In the genomic region with DNA sequence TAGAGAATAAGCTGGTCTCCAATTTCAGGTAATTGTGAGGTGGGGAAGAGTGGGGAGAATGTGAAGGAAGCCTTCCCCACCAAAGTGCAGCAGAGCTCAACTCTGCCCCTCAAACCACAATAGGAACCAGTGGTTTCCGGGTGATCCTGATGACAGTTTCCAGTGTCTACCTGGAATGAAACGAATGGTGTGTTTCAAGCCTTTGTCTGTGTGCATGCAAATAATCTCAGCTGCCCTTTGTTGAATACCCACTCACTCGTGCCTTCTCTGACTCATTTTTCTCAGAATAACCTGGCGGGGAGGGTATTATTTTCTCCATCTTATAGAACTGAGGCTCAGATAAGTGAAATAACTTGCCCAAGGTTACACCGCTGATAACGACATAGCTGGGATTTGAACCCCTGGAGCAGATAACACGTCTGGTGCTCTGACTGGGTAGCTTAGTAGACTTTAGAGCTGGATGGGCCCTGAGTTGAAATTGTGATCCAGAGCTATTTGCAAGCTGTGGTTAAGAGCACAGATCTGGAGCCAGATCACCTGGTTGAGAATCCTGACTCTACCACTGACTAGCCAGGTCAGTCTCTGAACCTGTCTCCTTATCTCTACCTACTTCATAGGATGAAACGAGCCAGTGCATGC, we compare ENCODE assay signal across 15 cellular contexts.
A peak's percentile ranks its signal among the peaks of the same experiment; 100 is the strongest.
DNase-seq lines count a peak whose midpoint lies in the region; ATAC-seq and TF ChIP-seq lines count a peak whose summit lies in the region.
"Had no signal": no experiment of that assay in that cellular context is flagged by ENCODE, and none has a peak within 500 bp of the region (broad histone marks: within the 10 kb centered on the region; RNA-seq: fewer than 3 reads in every experiment).

No MANE protein-coding gene starts in this region.

- H3K9me3 ChIP-seq in Loucy (ENCODE audit: insufficient read depth, low read depth, low read length) (no peaks in the 10 kb centered on the region), SK-N-SH (no peaks in the 10 kb centered on the region)
- H3K9me3 ChIP-seq: suprapubic skin had no signal

- POLR2A ChIA-PET in SK-N-SH (lab: Yijun Ruan, JAX) = no interaction called here

- no peak overlapping the region for H3K27ac ChIP-seq in SK-N-SH (ENCODE audit: low read depth in 2 of 2, low read length in 1 of 2)
- H3K27ac ChIP-seq: suprapubic skin had no signal

- H3K27me3 ChIP-seq in Loucy (ENCODE audit: insufficient read depth, low read length, poor library complexity, severe bottlenecking) (no peaks in the 10 kb centered on the region), SK-N-SH (ENCODE audit: insufficient read depth) (no peaks in the 10 kb centered on the region; the same call in 1 of the 2 replicates)
- H3K27me3 ChIP-seq: suprapubic skin had no signal

- CTCF ChIA-PET in SK-N-SH (lab: Yijun Ruan, JAX) = interaction anchor here (0.8 kb wide), 1 partner anchor 9 kb away, joined by 3 read pairs; no protein-coding TSS in a partner anchor

- H3K9ac ChIP-seq in Loucy (ENCODE audit: low read depth, low read length, poor library complexity, severe bottlenecking) = no peak overlapping the region
- no peak overlapping the region for H3K9ac ChIP-seq in SK-N-SH

- H4K20me1 ChIP-seq in Loucy (ENCODE audit: insufficient read depth, low read length, poor library complexity, severe bottlenecking) = no peaks in the 10 kb centered on the region
- no peaks in the 10 kb centered on the region for H4K20me1 ChIP-seq in SK-N-SH (ENCODE audit: insufficient read depth)

- peak overlapping the region; percentile 13 for H3K4me2 ChIP-seq in Loucy (ENCODE audit: low read depth, low read length, poor library complexity, severe bottlenecking)
- no peak overlapping the region for H3K4me2 ChIP-seq in SK-N-SH

- H3K4me1 Mint-ChIP-seq in activated naive CD8-positive, alpha-beta T cell treated with anti-CD3 and anti-CD28 coated beads, Interleukin-2, amount 50 U/mL, for 24 hours = peaks cover 10% of the 10 kb centered on the region
- peaks cover 49% of the 10 kb centered on the region for H3K4me1 Mint-ChIP-seq in nephron

- no peaks in the 10 kb centered on the region for H3K79me2 ChIP-seq in Loucy (ENCODE audit: insufficient read depth, low read length)
- H3K79me2 ChIP-seq in SK-N-SH (ENCODE audit: insufficient read depth) = no peaks in the 10 kb centered on the region

- peaks cover 33% of the 10 kb centered on the region for H3K27me3 Mint-ChIP-seq in activated naive CD8-positive, alpha-beta T cell treated with anti-CD3 and anti-CD28 coated beads, Interleukin-2, amount 50 U/mL, for 24 hours
- H3K27me3 Mint-ChIP-seq in nephron (ENCODE audit: low read depth) = peaks cover 18% of the 10 kb centered on the region

- H3K9me2 ChIP-seq in Loucy (replicated peaks; ENCODE audit: low read depth, low read length) (no peaks in the 10 kb centered on the region), SK-N-SH (no peaks in the 10 kb centered on the region)

- ATAC-seq in activated naive CD8-positive, alpha-beta T cell treated with anti-CD3 and anti-CD28 coated beads, Interleukin-2, amount 50 U/mL, for 24 hours = peak; percentile 43

- DNase-seq in NCI-H2107 treated with DMSO at 0.1 percent for 48 hours (lab: John Stamatoyannopoulos, UW; ENCODE audit: unreplicated experiment) (peak; percentile 47), NCI-H2107 (lab: John Stamatoyannopoulos, UW) (no peak), SK-N-SH (no peak), SHP77 (lab: John Stamatoyannopoulos, UW) (no peak), OCI-M2 (lab: John Stamatoyannopoulos, UW; ENCODE audit: unreplicated experiment) (no peak)
- no peak for DNase-seq in activated naive CD8-positive, alpha-beta T cell treated with anti-CD3 and anti-CD28 coated beads, Interleukin-2, amount 50 U/mL, for 24 hours
- DNase-seq: activated CD4-positive, CD25-positive, alpha-beta regulatory T cell; activated gamma-delta T cell; caudate nucleus; NCI-H2029 treated with DMSO at 0.1 percent for 48 hours; small intestine; SW 1271 had no signal

- H2AFZ ChIP-seq in Loucy (ENCODE audit: low read length) (no peak overlapping the region), SK-N-SH (ENCODE audit: low read depth) (no peak overlapping the region)

- no peak overlapping the region for H3K27ac Mint-ChIP-seq in activated naive CD8-positive, alpha-beta T cell treated with anti-CD3 and anti-CD28 coated beads, Interleukin-2, amount 50 U/mL, for 24 hours
- peak overlapping the region; percentile 73 to 75 (median 75) for H3K27ac Mint-ChIP-seq in nephron

- no peak overlapping the region for H3K4me3 Mint-ChIP-seq in activated naive CD8-positive, alpha-beta T cell treated with anti-CD3 and anti-CD28 coated beads, Interleukin-2, amount 50 U/mL, for 24 hours
- peak overlapping the region in 2 of 3 experiments; percentile 12 to 54 for H3K4me3 Mint-ChIP-seq in nephron

- TF ChIP-seq EP300 in SK-N-SH (IDR thresholded peaks at IDR 0.05; ENCODE audit: borderline replicate concordance in 1 of 2, low read depth in 1 of 2, low read length in 1 of 2) = no peak

- TF ChIP-seq RAD21 in SK-N-SH (IDR thresholded peaks at IDR 0.05; ENCODE audit: low read length) = no peak

- peaks cover 1% of the 10 kb centered on the region for H3K36me3 Mint-ChIP-seq in activated naive CD8-positive, alpha-beta T cell treated with anti-CD3 and anti-CD28 coated beads, Interleukin-2, amount 50 U/mL, for 24 hours (ENCODE audit: low read depth)
- H3K36me3 Mint-ChIP-seq in nephron (ENCODE audit: low read depth) = peaks cover 16% of the 10 kb centered on the region

- 45% methylated on average over 8 of the region's 8 CpGs for WGBS in SK-N-SH (ENCODE audit: low lambda C conversion rate)

- no peak overlapping the region for H3K4me3 ChIP-seq in Loucy (ENCODE audit: low read length, poor library complexity, severe bottlenecking)
- no peak overlapping the region for H3K4me3 ChIP-seq in SK-N-SH (ENCODE audit: low read depth in 2 of 2, low read length in 1 of 2)
- H3K4me3 ChIP-seq: suprapubic skin had no signal

- no peaks in the 10 kb centered on the region for H3F3A ChIP-seq in Loucy (ENCODE audit: low read depth)
- no peaks in the 10 kb centered on the region for H3F3A ChIP-seq in SK-N-SH (replicated peaks; ENCODE audit: insufficient read depth)

- H3K9me3 Mint-ChIP-seq in activated naive CD8-positive, alpha-beta T cell treated with anti-CD3 and anti-CD28 coated beads, Interleukin-2, amount 50 U/mL, for 24 hours = peaks cover 20% of the 10 kb centered on the region
- H3K9me3 Mint-ChIP-seq in nephron = peaks cover 21% of the 10 kb centered on the region

- TF ChIP-seq CTCF in Loucy (conservative IDR thresholded peaks at IDR 0.05; ENCODE audit: low read length) (no peak), nephron (IDR thresholded peaks at IDR 0.05; ENCODE audit: unreplicated experiment in 3 of 3) (no peak), SK-N-SH (IDR thresholded peaks at IDR 0.05) (no peak)

- H3K4me1 ChIP-seq in Loucy (ENCODE audit: insufficient read depth, low read length, poor library complexity, severe bottlenecking) (peaks cover 4% of the 10 kb centered on the region), SK-N-SH (ENCODE audit: control insufficient read depth in 1 of 2, insufficient read depth in 2 of 2, low read depth in 1 of 2, low read length in 1 of 2) (no peaks in the 10 kb centered on the region)

- H3K36me3 ChIP-seq in Loucy (ENCODE audit: insufficient read depth, low read length) = no peaks in the 10 kb centered on the region
- no peaks in the 10 kb centered on the region for H3K36me3 ChIP-seq in SK-N-SH (replicated peaks in 1 of 2; ENCODE audit: control insufficient read depth in 1 of 2, insufficient read depth in 2 of 2, low read length in 1 of 2)
- H3K36me3 ChIP-seq: suprapubic skin had no signal

TF ChIP-seq in SK-N-SH, 30 proteins besides CTCF, POLR2A, EP300 and RAD21 (continues in another document):
- TF ChIP-seq TAF1 (IDR thresholded peaks at IDR 0.05; ENCODE audit: borderline replicate concordance, low read depth, low read length) = no peak
- TF ChIP-seq SIN3A (IDR thresholded peaks at IDR 0.05; ENCODE audit: borderline replicate concordance, low read depth, low read length) = no peak
- no peak for TF ChIP-seq FOXM1 (IDR thresholded peaks at IDR 0.05; ENCODE audit: low read depth)
- TF ChIP-seq, protein P1, sequence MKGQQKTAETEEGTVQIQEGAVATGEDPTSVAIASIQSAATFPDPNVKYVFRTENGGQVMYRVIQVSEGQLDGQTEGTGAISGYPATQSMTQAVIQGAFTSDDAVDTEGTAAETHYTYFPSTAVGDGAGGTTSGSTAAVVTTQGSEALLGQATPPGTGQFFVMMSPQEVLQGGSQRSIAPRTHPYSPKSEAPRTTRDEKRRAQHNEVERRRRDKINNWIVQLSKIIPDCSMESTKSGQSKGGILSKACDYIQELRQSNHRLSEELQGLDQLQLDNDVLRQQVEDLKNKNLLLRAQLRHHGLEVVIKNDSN (IDR thresholded peaks at IDR 0.05; ENCODE audit: borderline replicate concordance, low read depth) = no peak
- TF ChIP-seq CHD2 (IDR thresholded peaks at IDR 0.05; ENCODE audit: low read length, partially characterized antibody) = no peak
- no peak for TF ChIP-seq TCF12 (IDR thresholded peaks at IDR 0.05)
- no peak for TF ChIP-seq POLR2AphosphoS5 (IDR thresholded peaks at IDR 0.05; ENCODE audit: low read depth, low read length)
- no peak for TF ChIP-seq EZH2phosphoT487 (IDR thresholded peaks at IDR 0.05; ENCODE audit: borderline replicate concordance, low read depth)
- TF ChIP-seq, protein P2, sequence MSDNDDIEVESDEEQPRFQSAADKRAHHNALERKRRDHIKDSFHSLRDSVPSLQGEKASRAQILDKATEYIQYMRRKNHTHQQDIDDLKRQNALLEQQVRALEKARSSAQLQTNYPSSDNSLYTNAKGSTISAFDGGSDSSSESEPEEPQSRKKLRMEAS (IDR thresholded peaks at IDR 0.05; ENCODE audit: low read depth) = no peak
- TF ChIP-seq, protein P3, sequence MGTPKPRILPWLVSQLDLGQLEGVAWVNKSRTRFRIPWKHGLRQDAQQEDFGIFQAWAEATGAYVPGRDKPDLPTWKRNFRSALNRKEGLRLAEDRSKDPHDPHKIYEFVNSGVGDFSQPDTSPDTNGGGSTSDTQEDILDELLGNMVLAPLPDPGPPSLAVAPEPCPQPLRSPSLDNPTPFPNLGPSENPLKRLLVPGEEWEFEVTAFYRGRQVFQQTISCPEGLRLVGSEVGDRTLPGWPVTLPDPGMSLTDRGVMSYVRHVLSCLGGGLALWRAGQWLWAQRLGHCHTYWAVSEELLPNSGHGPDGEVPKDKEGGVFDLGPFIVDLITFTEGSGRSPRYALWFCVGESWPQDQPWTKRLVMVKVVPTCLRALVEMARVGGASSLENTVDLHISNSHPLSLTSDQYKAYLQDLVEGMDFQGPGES (IDR thresholded peaks at IDR 0.05; ENCODE audit: low read depth, low read length) = no peak
- no peak for TF ChIP-seq TEAD4 (IDR thresholded peaks at IDR 0.05; ENCODE audit: borderline replicate concordance, insufficient read depth)
- no peak for TF ChIP-seq ELF1 (IDR thresholded peaks at IDR 0.05)
- TF ChIP-seq RFX5 (IDR thresholded peaks at IDR 0.05; ENCODE audit: low read length) = no peak
